In the genomic region with DNA sequence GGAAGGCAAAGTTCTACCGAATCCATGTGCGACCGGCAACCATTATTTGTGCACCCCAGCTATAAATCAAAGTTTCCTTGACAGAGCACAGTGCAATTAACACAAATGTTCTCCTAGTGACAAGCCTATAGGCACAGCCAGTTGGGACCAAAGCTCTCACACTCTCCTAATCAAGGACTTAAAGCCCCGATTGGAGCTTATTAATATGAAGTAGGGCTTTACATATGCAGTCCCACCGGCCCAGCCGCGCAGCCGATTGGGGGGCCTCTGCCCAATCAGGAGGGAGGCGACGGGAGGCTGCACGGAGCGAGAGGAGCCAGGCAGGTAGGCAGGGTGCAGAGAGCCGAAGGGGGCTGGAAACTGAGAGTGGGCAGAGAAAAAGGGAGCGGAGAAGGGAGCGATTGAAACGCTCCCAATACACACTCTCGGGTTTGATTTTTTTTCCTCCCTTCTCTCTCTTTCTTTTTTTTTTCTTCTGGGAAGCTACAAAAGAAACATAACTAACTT, we compare ENCODE assay signal across 8 cellular contexts. TPM values are rescaled to one million over a fixed set of nuclear protein-coding genes. Genes with fewer than 3 reads are reported as not detected.
DNase-seq lines count a peak whose midpoint lies in the region; FAIRE-seq and TF ChIP-seq lines count a peak whose summit lies in the region.

TSS of gene ESRRG (minus strand) at position 156 of the 507 bp plus-strand sequence. CDS start at position 26, 130 bp downstream.

- H3K4me1 ChIP-seq in ascending aorta = no peaks in the 10 kb centered on the region
- H3K4me1 ChIP-seq in spleen = peaks cover 0 to 8% (median 0%) of the 10 kb centered on the region in 6 donors

- H3K27me3 ChIP-seq in BJ (ENCODE audit: control insufficient read depth, insufficient read depth, low read length) (peaks cover 6% of the 10 kb centered on the region), ascending aorta (no peaks in the 10 kb centered on the region), spleen (replicated peaks in 1 of 7) (peaks cover 0 to 28% (median 0%) of the 10 kb centered on the region in 7 donors)

- CTCF ChIA-PET in BJ (lab: Yijun Ruan, JAX) = interaction anchor here (1.3 to 1.4 kb wide), 2 partner anchors 10 to 27 kb away, joined by 4 read pairs; no protein-coding TSS in a partner anchor

- no peak for TF ChIP-seq POLR2A in spleen (IDR thresholded peaks at IDR 0.05)

- H3K4me3 ChIP-seq in BJ (ENCODE audit: low read depth, low read length) (peak within 1 kb of the TSS; percentile 11; the same call in 1 of the 2 replicates), ascending aorta (peak within 1 kb of the TSS; percentile 43 to 48), spleen (peak within 1 kb of the TSS; percentile 5 to 64 (median 30))

- WGBS in spleen, 5 donors = 2 to 4% (median 3%) methylated on average over 17 of the region's 17 CpGs

- intact Hi-C loops in ascending aorta (cut with DNase I) = no loop called here
- intact Hi-C loops in spleen (cut with DNase I; ENCODE audit: low total_unique reads) = no loop called here

- H3K9me3 ChIP-seq in ascending aorta (no peaks in the 10 kb centered on the region), spleen (no peaks in the 10 kb centered on the region)

- no peaks in the 10 kb centered on the region for H3K36me3 ChIP-seq in BJ (ENCODE audit: control insufficient read depth, insufficient read depth, low read length)
- H3K36me3 ChIP-seq in ascending aorta = no peaks in the 10 kb centered on the region
- H3K36me3 ChIP-seq in spleen = no peaks in the 10 kb centered on the region

- POLR2A ChIA-PET in BJ (lab: Charles Lee) = no interaction called here

- no peak for FAIRE-seq in RCC 7860 (lab: Jason Lieb, UNC)

- TF ChIP-seq CTCF in BJ (IDR thresholded peaks at IDR 0.05; ENCODE audit: insufficient read depth, low read depth, low read length) = no peak
- TF ChIP-seq CTCF in ascending aorta (IDR thresholded peaks at IDR 0.05) = no peak
- TF ChIP-seq CTCF in spleen (IDR thresholded peaks at IDR 0.05 in 8 of 11, conservative IDR thresholded peaks at IDR 0.05 in 3 of 11) = no peak

- DNase-seq in BJ (ENCODE audit: low read depth) = no peak
- DNase-seq in NCI-H1436 (lab: John Stamatoyannopoulos, UW) = peak; percentile 99
- DNase-seq in ascending aorta (ENCODE audit: low spot score in 2 of 2) = no peak
- DNase-seq in islet precursor cell = peak; percentile 93
- DNase-seq in spleen = peak; percentile 78
- DNase-seq in RCC 7860 (ENCODE audit: low spot score) = no peak
- DNase-seq in effector CD4-positive, alpha-beta T cell = no peak
- no peak for DNase-seq in KG1 (lab: John Stamatoyannopoulos, UW)

- H3K27ac ChIP-seq in ascending aorta (no peak within 1 kb of the TSS), spleen (peak within 1 kb of the TSS in 2 of 8 donors; percentile 47 to 49)

RNA-seq across cellular contexts. Expression of gene ESRRG, which starts in this region (rescaled TPM):
- polyA plus RNA-seq in BJ (2011; rRNA removed) (0.05 TPM in 1 of 2 replicates, not detected in the other), spleen (under 1 TPM; 0.29 to 0.42 (median 0.30) TPM)
- not detected in 2 replicates for polyA minus RNA-seq in BJ (2011; rRNA and poly(A)+ RNA removed)
- total RNA-seq in ascending aorta (not detected), spleen (10 to 100 TPM in 1 of 7 donors, 1 to 10 TPM in 6; 1.3 to 11.9 (median 2.8) TPM)

Comparison
In these comparisons a context has a peak if more than half of its experiments do, and no peak if none do; other contexts are left out.
1. DNase-seq: peak in NCI-H1436 (single experiment), islet precursor cell (single experiment) and spleen (single experiment); none in BJ (single experiment), ascending aorta (0 of 2), RCC 7860 (single experiment), effector CD4-positive, alpha-beta T cell (single experiment) and KG1 (single experiment).
2. Peak in every context shown above with its lines, with median percentiles within 50 percentile points of each other: H3K4me3 ChIP-seq.